ENCODE assay signal across 14 cellular contexts in genomic region chr11:35275808-35276170, GRCh38.
DNase-seq lines count a peak whose midpoint lies in the region; ATAC-seq, FAIRE-seq and TF ChIP-seq lines count a peak whose summit lies in the region.
"Had no signal": no experiment of that assay in that cellular context is flagged by ENCODE, and none has a peak within 500 bp of the region (broad histone marks: within the 10 kb centered on the region; RNA-seq: fewer than 3 reads in every experiment).

No MANE protein-coding gene starts in this region.

- DNase-seq in HFFc6 (peak; percentile 6), astrocyte of the cerebellum (ENCODE audit: low read depth) (peak; percentile 6), thoracic aorta (ENCODE audit: low spot score) (no peak), small intestine (no peak), NCI-H1930 (lab: John Stamatoyannopoulos, UW) (no peak)
- no peak for DNase-seq in stimulated activated CD4-positive, alpha-beta T cell treated with anti-CD3 and anti-CD28 coated beads, Interleukin-2, amount 100 ng/mL, for 24 hours
- DNase-seq: activated CD4-positive, alpha-beta T cell treated with anti-CD3 and anti-CD28 coated beads, Interleukin-2, amount 50 U/mL, for 1 hour; activated effector memory CD4-positive, alpha-beta T cell treated with anti-CD3 and anti-CD28 coated beads, Interleukin-2, amount 50 U/mL, for 16 hours; NCI-H2227 treated with DMSO at 0.1 percent for 48 hours had no signal

- H3K4me3 ChIP-seq in astrocyte of the cerebellum (ENCODE audit: low read depth, low read length) = no peak overlapping the region
- no peak overlapping the region for H3K4me3 ChIP-seq in thoracic aorta
- H3K4me3 ChIP-seq in small intestine (ENCODE audit: low read depth in 1 of 2, low read length in 2 of 2) = no peak overlapping the region

- H3K27ac ChIP-seq in layer of hippocampus (ENCODE audit: low read depth, low read length) (peak overlapping the region; percentile 58), thoracic aorta (peak overlapping the region; percentile 27 to 74), small intestine (ENCODE audit: low read depth in 1 of 2, low read length in 1 of 2) (peak overlapping the region in 1 of 2 donors; percentile 34)

- no peaks in the 10 kb centered on the region for H3K27me3 ChIP-seq in layer of hippocampus (ENCODE audit: control insufficient read depth, insufficient read depth, low read length)
- H3K27me3 ChIP-seq in thoracic aorta (replicated peaks; ENCODE audit: insufficient read depth) = no peaks in the 10 kb centered on the region
- no peaks in the 10 kb centered on the region for H3K27me3 ChIP-seq in small intestine (ENCODE audit: control insufficient read depth in 2 of 2, insufficient read depth in 2 of 2, low read length in 2 of 2)

- H3K27ac Mint-ChIP-seq in HFFc6 = peak overlapping the region; percentile 65; the same call in 1 of the 2 replicates
- H3K27ac Mint-ChIP-seq: stimulated activated naive CD8-positive, alpha-beta T cell treated with anti-CD3 and anti-CD28 coated beads, Interleukin-15, amount 100 ng/mL, for 72 hours had no signal

- H3K9me3 ChIP-seq in thoracic aorta (no peaks in the 10 kb centered on the region), small intestine (ENCODE audit: control insufficient read depth, low read depth) (no peaks in the 10 kb centered on the region)

- H3K4me1 ChIP-seq in thoracic aorta (ENCODE audit: control insufficient read depth in 1 of 2, low read depth in 2 of 2) (peaks cover 13 to 30% of the 10 kb centered on the region in 2 donors), small intestine (ENCODE audit: control insufficient read depth in 2 of 2, insufficient read depth in 1 of 2, low read depth in 1 of 2, low read length in 1 of 2) (peaks cover 0 to 4% of the 10 kb centered on the region in 2 donors)

- ATAC-seq in thoracic aorta (ENCODE audit: insufficient number of reproducible peaks, low FRiP score, low read depth) = no peak
- no peak for ATAC-seq in HG03565 (IDR thresholded peaks at IDR 0.05; ENCODE audit: unreplicated experiment)
- ATAC-seq: Panc1 had no signal

- no peak for FAIRE-seq in small intestine (lab: Jason Lieb, UNC)
- FAIRE-seq: D721Med had no signal

- TF ChIP-seq CTCF in HFFc6 (IDR thresholded peaks at IDR 0.05) (no peak), astrocyte of the cerebellum (IDR thresholded peaks at IDR 0.05; ENCODE audit: low read depth, low read length, missing control alignments) (no peak), thoracic aorta (IDR thresholded peaks at IDR 0.05) (no peak)

- peaks cover 12% of the 10 kb centered on the region; the same call in 1 of the 2 replicates for H3K36me3 Mint-ChIP-seq in HFFc6 (ENCODE audit: low read depth)

- H3K4me3 Mint-ChIP-seq in HFFc6 = no peak overlapping the region

- in situ Hi-C loops in astrocyte of the cerebellum (cut with HindIII; ENCODE audit: low sequenced_read_pairs) = no loop called here

- H3K27me3 Mint-ChIP-seq in HFFc6 (ENCODE audit: insufficient read depth) = peaks cover 8% of the 10 kb centered on the region
- H3K27me3 Mint-ChIP-seq: stimulated activated naive CD8-positive, alpha-beta T cell treated with anti-CD3 and anti-CD28 coated beads, Interleukin-15, amount 100 ng/mL, for 72 hours had no signal

- WGBS in small intestine, 3 donors = 71 to 76% (median 72%) methylated on average over 1 of the region's 1 CpG

- no peaks in the 10 kb centered on the region for H3K9me3 Mint-ChIP-seq in HFFc6

- H3K36me3 ChIP-seq in thoracic aorta (no peaks in the 10 kb centered on the region), small intestine (ENCODE audit: control insufficient read depth in 2 of 2, insufficient read depth in 2 of 2, low read length in 2 of 2) (no peaks in the 10 kb centered on the region)

- peaks cover 19% of the 10 kb centered on the region for H3K4me1 Mint-ChIP-seq in HFFc6 (ENCODE audit: low read depth)

Comparison
In these comparisons a context has a peak if more than half of its experiments do, and no peak if none do; other contexts are left out.
1. DNase-seq: peak in HFFc6 (single experiment) and astrocyte of the cerebellum (single experiment); none in thoracic aorta (single experiment), small intestine (single experiment), NCI-H1930 (0 of 2) and stimulated activated CD4-positive, alpha-beta T cell treated with anti-CD3 and anti-CD28 coated beads, Interleukin-2, amount 100 ng/mL, for 24 hours (0 of 2).